17 cellular contexts compared by ENCODE assay signal in the genomic region with DNA sequence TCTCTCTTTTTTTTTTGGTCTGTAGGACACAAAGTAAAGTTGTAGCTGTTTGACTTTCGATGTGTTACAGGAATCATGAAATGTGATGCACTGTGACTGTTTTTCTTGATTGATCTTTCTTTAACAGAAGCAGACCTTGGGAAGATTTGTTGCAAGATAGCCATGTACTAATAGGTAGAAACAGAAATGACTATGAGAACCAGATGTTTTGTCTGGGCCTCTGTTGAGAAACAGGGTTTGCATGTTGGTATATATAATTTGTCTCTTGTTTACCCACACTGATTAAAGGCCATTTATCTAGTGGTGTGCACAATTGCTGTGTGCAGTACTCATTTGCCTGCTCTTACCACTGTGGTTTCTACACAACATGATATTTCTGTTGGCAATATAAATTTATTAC.
"Had no signal": no experiment of that assay in that cellular context is flagged by ENCODE, and none has a peak within 500 bp of the region (broad histone marks: within the 10 kb centered on the region; RNA-seq: fewer than 3 reads in every experiment).

No MANE protein-coding gene starts in this region.

- H3K4me1 Mint-ChIP-seq: activated T-helper 17 cell treated with anti-CD3 and anti-CD28 coated beads, Interleukin-2, amount 50 U/mL, for 72 hours had no signal

- H3K27ac ChIP-seq: adrenal gland, cardiac muscle cell, dorsolateral prefrontal cortex, lower lobe of right lung, spleen, stomach, thoracic aorta, upper lobe of right lung had no signal

- ATAC-seq: activated T-helper 17 cell treated with anti-CD3 and anti-CD28 coated beads, Interleukin-2, amount 50 U/mL, for 72 hours; left cardiac atrium; lower lobe of right lung; sciatic nerve; upper lobe of right lung had no signal

- H3K9me3 Mint-ChIP-seq: activated T-helper 17 cell treated with anti-CD3 and anti-CD28 coated beads, Interleukin-2, amount 50 U/mL, for 72 hours; endodermal cell; mesothelial cell of epicardium had no signal

- H3K27me3 Mint-ChIP-seq: activated T-helper 17 cell treated with anti-CD3 and anti-CD28 coated beads, Interleukin-2, amount 50 U/mL, for 72 hours had no signal

- H3K4me3 Mint-ChIP-seq: activated T-helper 17 cell treated with anti-CD3 and anti-CD28 coated beads, Interleukin-2, amount 50 U/mL, for 72 hours; endodermal cell; mesothelial cell of epicardium had no signal

- H3K36me3 ChIP-seq: adrenal gland, cardiac muscle cell, lower lobe of right lung, thoracic aorta, upper lobe of right lung had no signal

- H3K9me3 ChIP-seq: adrenal gland, lower lobe of right lung, spleen, stomach, thoracic aorta, upper lobe of right lung had no signal

- H3K27me3 ChIP-seq: adrenal gland, cardiac muscle cell, dorsolateral prefrontal cortex, spleen, stomach, upper lobe of right lung had no signal

- H3K4me1 ChIP-seq: lower lobe of right lung, spleen, stomach, upper lobe of right lung had no signal

- DNase-seq: activated CD4-positive, alpha-beta T cell treated with anti-CD3 and anti-CD28 coated beads for 1 hour; activated CD4-positive, alpha-beta T cell treated with anti-CD3 and anti-CD28 coated beads, Interleukin-2, amount 50 U/mL, for 48 hours; activated naive CD4-positive, alpha-beta T cell treated with Interleukin-2 at 50 U/mL for 16 hours; adrenal gland; dorsolateral prefrontal cortex; endodermal cell; foreskin melanocyte; left cardiac atrium; lower lobe of right lung; spleen; stomach; upper lobe of right lung had no signal

- H3K4me3 ChIP-seq: adrenal gland, cardiac muscle cell, dorsolateral prefrontal cortex, lower lobe of right lung, spleen, stomach, thoracic aorta, upper lobe of right lung had no signal

- H3K27ac Mint-ChIP-seq: activated T-helper 17 cell treated with anti-CD3 and anti-CD28 coated beads, Interleukin-2, amount 50 U/mL, for 72 hours; endodermal cell; mesothelial cell of epicardium had no signal
